ENCODE assay signal across 9 cellular contexts in the genomic region with DNA sequence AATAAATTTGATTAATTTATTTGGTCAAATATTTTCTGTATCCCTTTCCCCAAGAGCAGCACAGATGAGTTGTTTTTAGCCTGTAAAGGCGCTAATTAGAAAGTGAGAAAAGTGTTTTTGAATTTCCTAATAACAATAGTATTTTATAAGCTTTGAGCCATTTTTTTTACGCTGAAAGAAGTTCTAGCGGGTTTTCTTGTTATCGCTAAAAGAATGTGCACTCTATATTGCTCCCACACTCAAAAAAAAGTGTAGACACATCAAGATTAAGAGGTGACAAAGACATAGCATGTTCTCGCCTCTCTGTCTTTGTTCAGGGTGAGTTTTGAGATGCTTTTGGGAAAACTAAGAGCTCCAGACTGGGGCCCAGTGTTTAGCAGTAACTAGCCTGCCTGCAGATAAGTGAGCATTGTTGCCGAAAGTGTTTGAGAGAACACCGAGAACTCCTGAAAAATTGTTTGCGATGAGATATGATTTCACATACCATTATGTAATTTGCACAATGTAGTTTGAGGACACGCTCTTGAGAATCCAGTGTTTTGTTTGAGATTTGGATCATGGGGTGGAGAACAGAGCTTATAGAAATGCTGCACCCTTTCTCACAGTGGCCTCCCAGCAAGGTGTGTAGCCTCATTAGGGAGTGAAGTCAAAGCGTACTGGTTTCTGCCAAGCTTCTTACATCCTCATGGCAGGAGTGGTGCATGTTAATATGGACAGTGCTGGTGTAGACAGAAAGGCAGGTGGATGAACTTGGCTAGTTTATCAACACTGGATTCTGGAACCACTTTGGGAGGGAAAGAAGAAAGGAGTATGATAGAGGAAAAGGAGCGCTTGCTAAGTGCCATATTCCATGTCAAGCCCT.
DNase-seq lines count a peak whose midpoint lies in the region; ATAC-seq lines count a peak whose summit lies in the region.
"Had no signal": no experiment of that assay in that cellular context is flagged by ENCODE, and none has a peak within 500 bp of the region (broad histone marks: within the 10 kb centered on the region; RNA-seq: fewer than 3 reads in every experiment).

No MANE protein-coding gene starts in this region.

- peak overlapping the region; percentile 94 for H3K27ac Mint-ChIP-seq in central memory CD8-positive, alpha-beta T cell (ENCODE audit: low read depth)

- no peaks in the 10 kb centered on the region for H3K27me3 Mint-ChIP-seq in central memory CD8-positive, alpha-beta T cell

- H3K9me3 ChIP-seq in HUES6 (ENCODE audit: control insufficient read depth, insufficient read depth, low read depth, low read length): no peaks in the 10 kb centered on the region
- H3K9me3 ChIP-seq in mucosa of stomach (ENCODE audit: control insufficient read depth, low read length): no peaks in the 10 kb centered on the region
- H3K9me3 ChIP-seq: neutrophil had no signal

- no peaks in the 10 kb centered on the region for H3K9me3 Mint-ChIP-seq in central memory CD8-positive, alpha-beta T cell

- H3K27me3 ChIP-seq in ACC112 (ENCODE audit: insufficient read depth, low read length) (no peaks in the 10 kb centered on the region), HUES6 (ENCODE audit: control insufficient read depth, insufficient read depth, low read length) (peaks cover 20% of the 10 kb centered on the region), mucosa of stomach (ENCODE audit: control insufficient read depth, insufficient read depth, low read length) (peaks cover 33% of the 10 kb centered on the region)

- H3K36me3 ChIP-seq in ACC112 (ENCODE audit: insufficient read depth, low read length) (no peaks in the 10 kb centered on the region), HUES6 (ENCODE audit: control insufficient read depth, insufficient read depth, low read length) (no peaks in the 10 kb centered on the region), mucosa of stomach (ENCODE audit: control insufficient read depth, insufficient read depth, low read length) (no peaks in the 10 kb centered on the region)
- H3K36me3 ChIP-seq: neutrophil had no signal

- peaks cover 61% of the 10 kb centered on the region for H3K4me1 Mint-ChIP-seq in central memory CD8-positive, alpha-beta T cell

- peaks cover 10% of the 10 kb centered on the region for H3K36me3 Mint-ChIP-seq in central memory CD8-positive, alpha-beta T cell (ENCODE audit: insufficient read depth)

- peak overlapping the region; percentile 82 for H2AFZ ChIP-seq in ACC112 (ENCODE audit: low read length, unreplicated experiment)

- H3K27ac ChIP-seq in ACC112 (ENCODE audit: low read depth, low read length) (no peak overlapping the region), HUES6 (ENCODE audit: low read depth, low read length) (no peak overlapping the region)
- H3K27ac ChIP-seq: neutrophil had no signal

- no peak for DNase-seq in central memory CD8-positive, alpha-beta T cell (ENCODE audit: low spot score in 2 of 2)
- DNase-seq in NCI-H524 (lab: John Stamatoyannopoulos, UW) (no peak), GDM1 (lab: John Stamatoyannopoulos, UW) (no peak), 8988T (no peak)

- ATAC-seq in central memory CD8-positive, alpha-beta T cell (replicated peaks; ENCODE audit: extremely low read depth, poor library complexity, severe bottlenecking): no peak
- ATAC-seq in HG03457 (IDR thresholded peaks at IDR 0.05; ENCODE audit: unreplicated experiment): no peak

- H3K9ac ChIP-seq in HUES6 (ENCODE audit: low read length): no peak overlapping the region
- H3K9ac ChIP-seq in mucosa of stomach (ENCODE audit: low read length): peak overlapping the region; percentile 68

- H3K4me1 ChIP-seq in ACC112 (ENCODE audit: control insufficient read depth, insufficient read depth, low read length, unreplicated experiment) (peaks cover 17% of the 10 kb centered on the region), HUES6 (ENCODE audit: control insufficient read depth, insufficient read depth, low read length) (peaks cover 6% of the 10 kb centered on the region), mucosa of stomach (ENCODE audit: control insufficient read depth, insufficient read depth, low read length) (peaks cover 8% of the 10 kb centered on the region)

- peak overlapping the region; percentile 81 for H3K4me3 ChIP-seq in ACC112 (ENCODE audit: low read depth, low read length)
- H3K4me3 ChIP-seq in HUES6 (ENCODE audit: low read depth, low read length): peak overlapping the region; percentile 97
- H3K4me3 ChIP-seq in mucosa of stomach (ENCODE audit: low read length): peak overlapping the region; percentile 60

- peaks cover 33% of the 10 kb centered on the region for H3K79me2 ChIP-seq in ACC112 (ENCODE audit: control insufficient read depth, insufficient read depth, low read length, unreplicated experiment)

- peak overlapping the region; percentile 92 for H3K4me3 Mint-ChIP-seq in central memory CD8-positive, alpha-beta T cell
